Comparison of ENCODE assay signal across 9 cellular contexts in the genomic region with DNA sequence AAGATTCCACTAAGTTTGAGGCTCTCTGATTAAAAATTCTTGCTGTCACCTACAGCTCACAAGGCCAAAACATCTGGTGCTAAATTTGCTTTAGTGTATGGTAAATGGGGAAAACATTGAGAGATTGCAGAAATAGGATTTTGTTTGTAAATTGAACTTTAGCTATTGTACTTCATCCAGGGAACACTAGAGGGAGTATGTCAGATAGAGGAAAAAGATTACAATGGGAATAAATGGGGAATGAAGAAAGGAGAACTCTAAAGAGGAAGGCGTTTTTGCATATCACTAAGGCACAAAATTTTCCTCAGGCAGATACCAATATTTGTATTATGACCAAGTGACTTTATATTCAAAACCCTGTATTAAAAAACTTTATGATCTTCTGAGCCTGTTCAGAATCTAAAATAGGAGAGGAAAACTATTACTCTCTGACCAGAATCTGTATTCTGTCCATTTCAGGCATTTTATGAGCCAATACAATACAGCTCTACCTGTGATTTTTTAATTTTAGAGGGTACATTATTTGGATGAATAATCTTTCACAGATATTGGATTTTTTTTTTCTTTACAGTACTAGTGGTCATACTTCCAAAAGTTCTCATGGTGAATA. TPM values are rescaled to one million over a fixed set of nuclear protein-coding genes. Genes with fewer than 3 reads are reported as not detected.
DNase-seq lines count a peak whose midpoint lies in the region; ATAC-seq and TF ChIP-seq lines count a peak whose summit lies in the region.
"Had no signal": no experiment of that assay in that cellular context is flagged by ENCODE, and none has a peak within 500 bp of the region (broad histone marks: within the 10 kb centered on the region; RNA-seq: fewer than 3 reads in every experiment).

No MANE protein-coding gene starts in this region.

- H3K9me2 ChIP-seq in OCI-LY1 (ENCODE audit: low read depth, low read length): no peaks in the 10 kb centered on the region

- TF ChIP-seq CTCF in OCI-LY1 (IDR thresholded peaks at IDR 0.05; ENCODE audit: low read length) (peak; percentile 67), endothelial cell (IDR thresholded peaks at IDR 0.05; ENCODE audit: unreplicated experiment) (peak; percentile 74), neural progenitor cell (IDR thresholded peaks at IDR 0.05) (peak; percentile 91)

- H3K27me3 ChIP-seq in OCI-LY1 (ENCODE audit: insufficient read depth, low read length) (no peaks in the 10 kb centered on the region), neural progenitor cell (no peaks in the 10 kb centered on the region)

- H3K9ac ChIP-seq in OCI-LY1 (ENCODE audit: low read length) (no peak overlapping the region), neural progenitor cell (no peak overlapping the region)

- in situ Hi-C loops in ACHN (cut with HindIII; ENCODE audit: low pct_ligation_motif_present, low pct_unique_long_range_greater_than_20kb, low sequenced_read_pairs): no loop called here

- H3K4me3 Mint-ChIP-seq in endothelial cell (ENCODE audit: unreplicated experiment) (no peak overlapping the region), neural progenitor cell (no peak overlapping the region)
- H3K4me3 Mint-ChIP-seq: stimulated activated naive CD8-positive, alpha-beta T cell treated with anti-CD3 and anti-CD28 coated beads, Interleukin-15, Interleukin-2, amounts not matched to agents 100 ng/mL and 50 ng/mL, for 24 hours had no signal

- no peaks in the 10 kb centered on the region for H3K27me3 Mint-ChIP-seq in endothelial cell (ENCODE audit: unreplicated experiment)
- peaks cover 4% of the 10 kb centered on the region for H3K27me3 Mint-ChIP-seq in neural progenitor cell (ENCODE audit: insufficient read depth, low read depth)

- no peaks in the 10 kb centered on the region for H3F3A ChIP-seq in OCI-LY1 (ENCODE audit: insufficient read depth, low read length)
- H3F3A ChIP-seq in neural progenitor cell (ENCODE audit: low read depth): no peaks in the 10 kb centered on the region

- H3K4me2 ChIP-seq in OCI-LY1 (ENCODE audit: low read length) (no peak overlapping the region), neural progenitor cell (no peak overlapping the region)

- H2AFZ ChIP-seq in OCI-LY1 (ENCODE audit: low read length): no peak overlapping the region
- H2AFZ ChIP-seq in neural progenitor cell (replicated peaks): no peak overlapping the region

- H3K36me3 Mint-ChIP-seq in endothelial cell (ENCODE audit: low read depth, unreplicated experiment): no peaks in the 10 kb centered on the region
- H3K36me3 Mint-ChIP-seq in neural progenitor cell: no peaks in the 10 kb centered on the region

- DNase-seq in ACHN: peak; percentile 74
- DNase-seq in endothelial cell (ENCODE audit: low spot score): no peak
- peak; percentile 33 for DNase-seq in neural progenitor cell (ENCODE audit: low spot score)
- no peak for DNase-seq in activated CD4-positive, alpha-beta T cell treated with anti-CD3 and anti-CD28 coated beads, Interleukin-2, amount 50 U/mL, for 1 hour

- no peak overlapping the region for H3K27ac ChIP-seq in OCI-LY1 (ENCODE audit: low read depth, low read length, poor library complexity, severe bottlenecking)
- no peak overlapping the region for H3K27ac ChIP-seq in neural progenitor cell

- H3K9me3 ChIP-seq in OCI-LY1 (ENCODE audit: low read length) (no peaks in the 10 kb centered on the region), neural progenitor cell (ENCODE audit: low read depth) (no peaks in the 10 kb centered on the region)

- H3K36me3 ChIP-seq in OCI-LY1 (ENCODE audit: insufficient read depth, low read length) (no peaks in the 10 kb centered on the region), neural progenitor cell (no peaks in the 10 kb centered on the region)

- H3K4me3 ChIP-seq in OCI-LY1 (ENCODE audit: low read depth, low read length, poor library complexity, severe bottlenecking) (no peak overlapping the region), neural progenitor cell (no peak overlapping the region)

- ATAC-seq in GM18858 (IDR thresholded peaks at IDR 0.05; ENCODE audit: unreplicated experiment): peak; percentile 44
- no peak for ATAC-seq in HG03097 (IDR thresholded peaks at IDR 0.05; ENCODE audit: low FRiP score, unreplicated experiment)
- ATAC-seq in GM18873 (IDR thresholded peaks at IDR 0.05; ENCODE audit: low FRiP score, unreplicated experiment): no peak

- no peaks in the 10 kb centered on the region for H3K79me2 ChIP-seq in OCI-LY1 (ENCODE audit: insufficient read depth, low read length)
- H3K79me2 ChIP-seq in neural progenitor cell (ENCODE audit: low read depth): no peaks in the 10 kb centered on the region

- H3K27ac Mint-ChIP-seq in endothelial cell (ENCODE audit: unreplicated experiment): no peak overlapping the region
- H3K27ac Mint-ChIP-seq in neural progenitor cell: no peak overlapping the region
- H3K27ac Mint-ChIP-seq: stimulated activated naive CD8-positive, alpha-beta T cell treated with anti-CD3 and anti-CD28 coated beads, Interleukin-15, Interleukin-2, amounts not matched to agents 100 ng/mL and 50 ng/mL, for 24 hours had no signal

- no peaks in the 10 kb centered on the region for H3K9me3 Mint-ChIP-seq in endothelial cell (ENCODE audit: unreplicated experiment)
- peaks cover 8% of the 10 kb centered on the region for H3K9me3 Mint-ChIP-seq in neural progenitor cell
- H3K9me3 Mint-ChIP-seq: stimulated activated naive CD8-positive, alpha-beta T cell treated with anti-CD3 and anti-CD28 coated beads, Interleukin-15, Interleukin-2, amounts not matched to agents 100 ng/mL and 50 ng/mL, for 24 hours had no signal

- H3K4me1 Mint-ChIP-seq in endothelial cell (ENCODE audit: unreplicated experiment): no peaks in the 10 kb centered on the region
- peaks cover 25% of the 10 kb centered on the region for H3K4me1 Mint-ChIP-seq in neural progenitor cell

- H3K4me1 ChIP-seq in OCI-LY1 (ENCODE audit: insufficient read depth, low read length, severe bottlenecking) (no peaks in the 10 kb centered on the region), neural progenitor cell (no peaks in the 10 kb centered on the region)

- no peaks in the 10 kb centered on the region for H4K20me1 ChIP-seq in OCI-LY1 (ENCODE audit: insufficient read depth, low read length)
- no peaks in the 10 kb centered on the region for H4K20me1 ChIP-seq in neural progenitor cell (ENCODE audit: low read depth)

RNA-seq across cellular contexts. Expression of gene ITGB6, which starts 52.3 kb away (rescaled TPM):
- total RNA-seq in endothelial cell (ENCODE audit: unreplicated experiment) (not detected), neural progenitor cell (ENCODE audit: low replicate concordance) (not detected in 2 replicates)

Comparison
In these comparisons a context has a peak if more than half of its experiments do, and no peak if none do; other contexts are left out.
1. DNase-seq: peak in ACHN (single experiment) and neural progenitor cell (single experiment); none in endothelial cell (single experiment) and activated CD4-positive, alpha-beta T cell treated with anti-CD3 and anti-CD28 coated beads, Interleukin-2, amount 50 U/mL, for 1 hour (single experiment).
2. Peak in every context shown above with its lines, with median percentiles within 50 percentile points of each other: CTCF ChIP-seq.